In genomic region chr3:11090551-11090950, GRCh38 we compare ENCODE assay signal across 24 cellular contexts.
DNase-seq lines count a peak whose midpoint lies in the region; ATAC-seq and TF ChIP-seq lines count a peak whose summit lies in the region.
"Had no signal": no experiment of that assay in that cellular context is flagged by ENCODE, and none has a peak within 500 bp of the region (broad histone marks: within the 10 kb centered on the region; RNA-seq: fewer than 3 reads in every experiment).

No MANE protein-coding gene starts in this region.

- POLR2A ChIA-PET in RWPE1 (lab: Yijun Ruan, JAX; ENCODE audit: low non-redundant PET): no interaction called here

- H3K36me3 ChIP-seq in esophagus muscularis mucosa: no peaks in the 10 kb centered on the region
- no peaks in the 10 kb centered on the region for H3K36me3 ChIP-seq in rectal smooth muscle tissue (ENCODE audit: control insufficient read depth, insufficient read depth, low read length)
- H3K36me3 ChIP-seq in transverse colon: no peaks in the 10 kb centered on the region
- H3K36me3 ChIP-seq in testis (ENCODE audit: low read depth, missing control alignments): no peaks in the 10 kb centered on the region
- H3K36me3 ChIP-seq: BE2C, BLaER1 had no signal

- H3K27ac ChIP-seq in esophagus muscularis mucosa (replicated peaks in 1 of 4) (peak overlapping the region in 3 of 4 donors; percentile 10 to 65 (median 40)), rectal smooth muscle tissue (ENCODE audit: low read depth, low read length) (peak overlapping the region; percentile 33), transverse colon (peak overlapping the region in 3 of 4 donors; percentile 26 to 62 (median 48)), RWPE1 (no peak overlapping the region), testis (no peak overlapping the region)
- H3K27ac ChIP-seq: BLaER1 had no signal

- intact Hi-C loops in esophagus muscularis mucosa (cut with DNase I): loop anchor here (5.0 kb wide), 1 partner anchor 62 kb away; the partner anchor contains the start of gene HRH1
- intact Hi-C loops in transverse colon (cut with DNase I; ENCODE audit: low total_unique reads): no loop called here
- intact Hi-C loops in testis (cut with DNase I; ENCODE audit: low total_unique reads): no loop called here

- in situ Hi-C loops in transverse colon (cut with MboI; ENCODE audit: low pct_ligation_motif_present in 1 of 4, low pct_unique_long_range_greater_than_20kb in 1 of 4, low sequenced_read_pairs in 3 of 4): no loop called here

- DNase-seq in esophagus muscularis mucosa (ENCODE audit: extremely low spot score) (no peak), transverse colon (no peak), RWPE1 (ENCODE audit: low spot score) (no peak), testis (no peak), HK-2 (ENCODE audit: unreplicated experiment) (no peak)
- DNase-seq: 8988T; ACHN; BE2C; C1 segment of cervical spinal cord; CD4-positive, alpha-beta memory T cell; CD4-positive, CD25-positive, alpha-beta regulatory T cell; CD8-positive, alpha-beta memory T cell; COR-L47; DMS 273 treated with DMSO at 0.1 percent for 48 hours; DMS153; DMS53; DMS79; DND-41; EL; GDM1 had no signal

- H3K4me3 ChIP-seq in esophagus muscularis mucosa (no peak overlapping the region), rectal smooth muscle tissue (ENCODE audit: low read length) (no peak overlapping the region), transverse colon (no peak overlapping the region), testis (no peak overlapping the region)
- H3K4me3 ChIP-seq: BLaER1, GM12878 had no signal

- TF ChIP-seq POLR2A in esophagus muscularis mucosa (IDR thresholded peaks at IDR 0.05; ENCODE audit: low read depth): no peak
- TF ChIP-seq POLR2A in transverse colon (IDR thresholded peaks at IDR 0.05): no peak
- no peak for TF ChIP-seq POLR2A in testis (IDR thresholded peaks at IDR 0.05)

- TF ChIP-seq EP300 in esophagus muscularis mucosa (IDR thresholded peaks at IDR 0.05) (no peak), transverse colon (IDR thresholded peaks at IDR 0.05; ENCODE audit: low read depth) (no peak)

- WGBS in esophagus muscularis mucosa: 43% methylated on average over 1 of the region's 1 CpG
- WGBS in transverse colon (ENCODE audit: low coverage in 1 of 2), 2 donors: 14 to 22% methylated on average over 1 of the region's 1 CpG
- whole genome bisulfite sequencing in testis, 2 donors: 35 to 61% methylated on average over 1 of the region's 1 CpG

- TF ChIP-seq CTCF in esophagus muscularis mucosa (IDR thresholded peaks at IDR 0.05) (no peak), transverse colon (IDR thresholded peaks at IDR 0.05) (no peak), RWPE1 (conservative IDR thresholded peaks at IDR 0.05; ENCODE audit: low read depth) (no peak), testis (IDR thresholded peaks at IDR 0.05) (no peak)

- H3K27me3 ChIP-seq in esophagus muscularis mucosa: no peaks in the 10 kb centered on the region
- no peaks in the 10 kb centered on the region for H3K27me3 ChIP-seq in rectal smooth muscle tissue (ENCODE audit: control insufficient read depth, insufficient read depth, low read length)
- H3K27me3 ChIP-seq in transverse colon: no peaks in the 10 kb centered on the region
- no peaks in the 10 kb centered on the region for H3K27me3 ChIP-seq in testis
- H3K27me3 ChIP-seq: BE2C, BLaER1 had no signal

- ATAC-seq in HG02763 (IDR thresholded peaks at IDR 0.05; ENCODE audit: unreplicated experiment): no peak
- ATAC-seq: GM12878 had no signal

- H3K9me3 ChIP-seq in esophagus muscularis mucosa (no peaks in the 10 kb centered on the region), transverse colon (no peaks in the 10 kb centered on the region), testis (no peaks in the 10 kb centered on the region)
- H3K9me3 ChIP-seq: BE2C had no signal

- no peak overlapping the region for H3K9ac ChIP-seq in rectal smooth muscle tissue (ENCODE audit: low read length)
- H3K9ac ChIP-seq: BLaER1 had no signal

- CTCF ChIA-PET in RWPE1 (lab: Yijun Ruan, JAX): no interaction called here

- H3K4me1 ChIP-seq in esophagus muscularis mucosa: peaks cover 0 to 27% (median 24%) of the 10 kb centered on the region in 4 donors
- peaks cover 8% of the 10 kb centered on the region for H3K4me1 ChIP-seq in rectal smooth muscle tissue (ENCODE audit: control insufficient read depth, insufficient read depth, low read length)
- H3K4me1 ChIP-seq in transverse colon: peaks cover 0 to 5% (median 0%) of the 10 kb centered on the region in 4 donors
- H3K4me1 ChIP-seq in testis: no peaks in the 10 kb centered on the region
- H3K4me1 ChIP-seq: BE2C had no signal

Comparison
In these comparisons a context has a peak if more than half of its experiments do, and no peak if none do; other contexts are left out.
1. H3K27ac ChIP-seq: peak in esophagus muscularis mucosa (3 of 4), rectal smooth muscle tissue (single experiment) and transverse colon (3 of 4); none in RWPE1 (single experiment) and testis (0 of 2).